ENCODE assay signal across 20 cellular contexts in genomic region chr9:76707510-76707909, GRCh38.
DNase-seq lines count a peak whose midpoint lies in the region; ATAC-seq lines count a peak whose summit lies in the region.
"Had no signal": no experiment of that assay in that cellular context is flagged by ENCODE, and none has a peak within 500 bp of the region (broad histone marks: within the 10 kb centered on the region; RNA-seq: fewer than 3 reads in every experiment).

No MANE protein-coding gene starts in this region.

- ATAC-seq in GM21717 (IDR thresholded peaks at IDR 0.05; ENCODE audit: unreplicated experiment) (peak; percentile 56), HG03280 (IDR thresholded peaks at IDR 0.05; ENCODE audit: unreplicated experiment) (peak; percentile 52), HG03108 (IDR thresholded peaks at IDR 0.05; ENCODE audit: unreplicated experiment) (no peak)
- ATAC-seq: activated T-cell treated with anti-CD3 and anti-CD28 coated beads, Interleukin-2, amount 50 U/mL, for 4 hours; left colon had no signal

- peak; percentile 10 for DNase-seq in stimulated activated CD4-positive, alpha-beta T cell treated with anti-CD3 and anti-CD28 coated beads, Interleukin-15, amount 100 ng/mL, for 24 hours
- DNase-seq in stimulated activated CD4-positive, alpha-beta T cell treated with anti-CD3 and anti-CD28 coated beads, Interleukin-2, amount 100 ng/mL, for 24 hours = no peak
- no peak for DNase-seq in ecto neural progenitor cell (ENCODE audit: low spot score)
- DNase-seq in NAMALWA (ENCODE audit: low spot score) = no peak
- DNase-seq in cortex of kidney (lab: John Stamatoyannopoulos, UW) = no peak
- DNase-seq: activated CD4-positive, alpha-beta T cell treated with anti-CD3 and anti-CD28 coated beads, Interleukin-2, amount 50 U/mL, for 4 hours; activated T-cell treated with anti-CD3 and anti-CD28 coated beads, Interleukin-2, amount 50 U/mL, for 4 hours; brain microvascular endothelial cell; CD4-positive, CD25-positive, alpha-beta regulatory T cell; dermis blood vessel endothelial cell; DMS79 treated with DMSO at 0.1 percent for 48 hours; HFFc6; left colon; midbrain; NCI-H1694; NCI-H510A; stimulated activated naive CD4-positive, alpha-beta T cell treated with Interleukin-2 at 50 U/mL for 16 hours had no signal
